1 cellular context compared by ENCODE assay signal in genomic region chr7:90764848-90765570, GRCh38.
TF ChIP-seq lines count a peak whose summit lies in the region.

No MANE protein-coding gene starts in this region.

TF ChIP-seq in H1, 55 proteins besides CTCF, POLR2A, EP300 and RAD21 (continued from another document):
- TF ChIP-seq, protein P1, sequence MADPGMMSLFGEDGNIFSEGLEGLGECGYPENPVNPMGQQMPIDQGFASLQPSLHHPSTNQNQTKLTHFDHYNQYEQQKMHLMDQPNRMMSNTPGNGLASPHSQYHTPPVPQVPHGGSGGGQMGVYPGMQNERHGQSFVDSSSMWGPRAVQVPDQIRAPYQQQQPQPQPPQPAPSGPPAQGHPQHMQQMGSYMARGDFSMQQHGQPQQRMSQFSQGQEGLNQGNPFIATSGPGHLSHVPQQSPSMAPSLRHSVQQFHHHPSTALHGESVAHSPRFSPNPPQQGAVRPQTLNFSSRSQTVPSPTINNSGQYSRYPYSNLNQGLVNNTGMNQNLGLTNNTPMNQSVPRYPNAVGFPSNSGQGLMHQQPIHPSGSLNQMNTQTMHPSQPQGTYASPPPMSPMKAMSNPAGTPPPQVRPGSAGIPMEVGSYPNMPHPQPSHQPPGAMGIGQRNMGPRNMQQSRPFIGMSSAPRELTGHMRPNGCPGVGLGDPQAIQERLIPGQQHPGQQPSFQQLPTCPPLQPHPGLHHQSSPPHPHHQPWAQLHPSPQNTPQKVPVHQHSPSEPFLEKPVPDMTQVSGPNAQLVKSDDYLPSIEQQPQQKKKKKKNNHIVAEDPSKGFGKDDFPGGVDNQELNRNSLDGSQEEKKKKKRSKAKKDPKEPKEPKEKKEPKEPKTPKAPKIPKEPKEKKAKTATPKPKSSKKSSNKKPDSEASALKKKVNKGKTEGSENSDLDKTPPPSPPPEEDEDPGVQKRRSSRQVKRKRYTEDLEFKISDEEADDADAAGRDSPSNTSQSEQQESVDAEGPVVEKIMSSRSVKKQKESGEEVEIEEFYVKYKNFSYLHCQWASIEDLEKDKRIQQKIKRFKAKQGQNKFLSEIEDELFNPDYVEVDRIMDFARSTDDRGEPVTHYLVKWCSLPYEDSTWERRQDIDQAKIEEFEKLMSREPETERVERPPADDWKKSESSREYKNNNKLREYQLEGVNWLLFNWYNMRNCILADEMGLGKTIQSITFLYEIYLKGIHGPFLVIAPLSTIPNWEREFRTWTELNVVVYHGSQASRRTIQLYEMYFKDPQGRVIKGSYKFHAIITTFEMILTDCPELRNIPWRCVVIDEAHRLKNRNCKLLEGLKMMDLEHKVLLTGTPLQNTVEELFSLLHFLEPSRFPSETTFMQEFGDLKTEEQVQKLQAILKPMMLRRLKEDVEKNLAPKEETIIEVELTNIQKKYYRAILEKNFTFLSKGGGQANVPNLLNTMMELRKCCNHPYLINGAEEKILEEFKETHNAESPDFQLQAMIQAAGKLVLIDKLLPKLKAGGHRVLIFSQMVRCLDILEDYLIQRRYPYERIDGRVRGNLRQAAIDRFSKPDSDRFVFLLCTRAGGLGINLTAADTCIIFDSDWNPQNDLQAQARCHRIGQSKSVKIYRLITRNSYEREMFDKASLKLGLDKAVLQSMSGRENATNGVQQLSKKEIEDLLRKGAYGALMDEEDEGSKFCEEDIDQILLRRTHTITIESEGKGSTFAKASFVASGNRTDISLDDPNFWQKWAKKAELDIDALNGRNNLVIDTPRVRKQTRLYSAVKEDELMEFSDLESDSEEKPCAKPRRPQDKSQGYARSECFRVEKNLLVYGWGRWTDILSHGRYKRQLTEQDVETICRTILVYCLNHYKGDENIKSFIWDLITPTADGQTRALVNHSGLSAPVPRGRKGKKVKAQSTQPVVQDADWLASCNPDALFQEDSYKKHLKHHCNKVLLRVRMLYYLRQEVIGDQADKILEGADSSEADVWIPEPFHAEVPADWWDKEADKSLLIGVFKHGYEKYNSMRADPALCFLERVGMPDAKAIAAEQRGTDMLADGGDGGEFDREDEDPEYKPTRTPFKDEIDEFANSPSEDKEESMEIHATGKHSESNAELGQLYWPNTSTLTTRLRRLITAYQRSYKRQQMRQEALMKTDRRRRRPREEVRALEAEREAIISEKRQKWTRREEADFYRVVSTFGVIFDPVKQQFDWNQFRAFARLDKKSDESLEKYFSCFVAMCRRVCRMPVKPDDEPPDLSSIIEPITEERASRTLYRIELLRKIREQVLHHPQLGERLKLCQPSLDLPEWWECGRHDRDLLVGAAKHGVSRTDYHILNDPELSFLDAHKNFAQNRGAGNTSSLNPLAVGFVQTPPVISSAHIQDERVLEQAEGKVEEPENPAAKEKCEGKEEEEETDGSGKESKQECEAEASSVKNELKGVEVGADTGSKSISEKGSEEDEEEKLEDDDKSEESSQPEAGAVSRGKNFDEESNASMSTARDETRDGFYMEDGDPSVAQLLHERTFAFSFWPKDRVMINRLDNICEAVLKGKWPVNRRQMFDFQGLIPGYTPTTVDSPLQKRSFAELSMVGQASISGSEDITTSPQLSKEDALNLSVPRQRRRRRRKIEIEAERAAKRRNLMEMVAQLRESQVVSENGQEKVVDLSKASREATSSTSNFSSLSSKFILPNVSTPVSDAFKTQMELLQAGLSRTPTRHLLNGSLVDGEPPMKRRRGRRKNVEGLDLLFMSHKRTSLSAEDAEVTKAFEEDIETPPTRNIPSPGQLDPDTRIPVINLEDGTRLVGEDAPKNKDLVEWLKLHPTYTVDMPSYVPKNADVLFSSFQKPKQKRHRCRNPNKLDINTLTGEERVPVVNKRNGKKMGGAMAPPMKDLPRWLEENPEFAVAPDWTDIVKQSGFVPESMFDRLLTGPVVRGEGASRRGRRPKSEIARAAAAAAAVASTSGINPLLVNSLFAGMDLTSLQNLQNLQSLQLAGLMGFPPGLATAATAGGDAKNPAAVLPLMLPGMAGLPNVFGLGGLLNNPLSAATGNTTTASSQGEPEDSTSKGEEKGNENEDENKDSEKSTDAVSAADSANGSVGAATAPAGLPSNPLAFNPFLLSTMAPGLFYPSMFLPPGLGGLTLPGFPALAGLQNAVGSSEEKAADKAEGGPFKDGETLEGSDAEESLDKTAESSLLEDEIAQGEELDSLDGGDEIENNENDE (IDR thresholded peaks at IDR 0.05; ENCODE audit: insufficient replicate concordance, low read length), result peak; percentile 33
